27 cellular contexts compared by ENCODE assay signal in genomic region chr1:68511254-68511653, GRCh38. TPM values are rescaled to one million over a fixed set of nuclear protein-coding genes. Genes with fewer than 3 reads are reported as not detected.
"Had no signal": no experiment of that assay in that cellular context is flagged by ENCODE, and none has a peak within 500 bp of the region (broad histone marks: within the 10 kb centered on the region; RNA-seq: fewer than 3 reads in every experiment).

No MANE protein-coding gene starts in this region.

- H3K27me3 ChIP-seq: ascending aorta, breast epithelium, cardiac muscle cell, colonic mucosa had no signal

- H3K36me3 ChIP-seq: ascending aorta, breast epithelium, cardiac muscle cell, colonic mucosa had no signal

- DNase-seq: activated CD4-positive, alpha-beta memory T cell treated with anti-CD3 and anti-CD28 coated beads, Interleukin-2, amount 10 ng/mL, durations not matched to agents 7 days and 5 days; activated CD4-positive, alpha-beta T cell treated with anti-CD3 and anti-CD28 coated beads for 1 hour; activated CD4-positive, alpha-beta T cell treated with anti-CD3 and anti-CD28 coated beads for 4 hours; activated CD4-positive, alpha-beta T cell treated with anti-CD3 and anti-CD28 coated beads, Interleukin-2, amount 10 ng/mL, durations not matched to agents 7 days and 5 days; activated CD4-positive, alpha-beta T cell treated with anti-CD3 and anti-CD28 coated beads, Interleukin-2, amount 50 U/mL, for 4 hours; activated CD8-positive, alpha-beta memory T cell treated with anti-CD3 and anti-CD28 coated beads, Interleukin-2, amount 50 U/mL, for 48 hours; activated gamma-delta T cell; activated naive CD4-positive, alpha-beta T cell; activated naive CD4-positive, alpha-beta T cell treated with anti-CD3 and anti-CD28 coated beads, Interleukin-2, amount 10 ng/mL, durations not matched to agents 7 days and 5 days; activated naive CD8-positive, alpha-beta T cell treated with anti-CD3 and anti-CD28 coated beads, Interleukin-2, amount 10 ng/mL, durations not matched to agents 7 days and 5 days; activated T-cell treated with anti-CD3 and anti-CD28 coated beads for 4 hours; activated T-cell treated with anti-CD3 and anti-CD28 coated beads, Interleukin-2, amount 50 U/mL, for 24 hours; activated T-cell treated with anti-CD3 and anti-CD28 coated beads, Interleukin-2, amount 50 U/mL, for 72 hours; central memory CD4-positive, alpha-beta T cell; cerebellar nuclear complex; colonic mucosa; effector CD8-positive, alpha-beta T cell; foreskin fibroblast; head of caudate nucleus; T-helper 2 cell had no signal

- H3K27ac ChIP-seq: ascending aorta, breast epithelium, cardiac muscle cell, colonic mucosa, VCaP had no signal

- H3K4me1 ChIP-seq: ascending aorta, breast epithelium, colonic mucosa had no signal

- H3K4me3 ChIP-seq: ascending aorta, breast epithelium, cardiac muscle cell, colonic mucosa had no signal

- H3K9me3 ChIP-seq: ascending aorta, breast epithelium, colonic mucosa had no signal

- ATAC-seq: activated naive CD4-positive, alpha-beta T cell treated with anti-CD3 and anti-CD28 coated beads, Interleukin-2, amount 50 U/mL, for 72 hours; activated T-cell treated with anti-CD3 and anti-CD28 coated beads, Interleukin-2, amount 50 U/mL, for 72 hours; esophagus mucosa; WTC11 had no signal

RNA-seq across cellular contexts. Expression of gene DEPDC1, which starts 14.4 kb away (rescaled TPM):
- total RNA-seq: ascending aorta had no signal
